2 cellular contexts compared by ENCODE assay signal in genomic region chr1:159163609-159164008, GRCh38.
TF ChIP-seq lines count a peak whose summit lies in the region.

No MANE protein-coding gene starts in this region.

TF ChIP-seq in IMR-90, 13 proteins besides CTCF, POLR2A, EP300 and RAD21:
- no peak for TF ChIP-seq USF2 (IDR thresholded peaks at IDR 0.05; ENCODE audit: low read depth, low read length)
- TF ChIP-seq CHD1 (IDR thresholded peaks at IDR 0.05; ENCODE audit: low read depth, low read length), result no peak
- TF ChIP-seq MAZ (IDR thresholded peaks at IDR 0.05; ENCODE audit: borderline replicate concordance, low read depth, low read length), result no peak
- TF ChIP-seq, protein P1, sequence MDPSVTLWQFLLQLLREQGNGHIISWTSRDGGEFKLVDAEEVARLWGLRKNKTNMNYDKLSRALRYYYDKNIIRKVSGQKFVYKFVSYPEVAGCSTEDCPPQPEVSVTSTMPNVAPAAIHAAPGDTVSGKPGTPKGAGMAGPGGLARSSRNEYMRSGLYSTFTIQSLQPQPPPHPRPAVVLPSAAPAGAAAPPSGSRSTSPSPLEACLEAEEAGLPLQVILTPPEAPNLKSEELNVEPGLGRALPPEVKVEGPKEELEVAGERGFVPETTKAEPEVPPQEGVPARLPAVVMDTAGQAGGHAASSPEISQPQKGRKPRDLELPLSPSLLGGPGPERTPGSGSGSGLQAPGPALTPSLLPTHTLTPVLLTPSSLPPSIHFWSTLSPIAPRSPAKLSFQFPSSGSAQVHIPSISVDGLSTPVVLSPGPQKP (IDR thresholded peaks at IDR 0.05; ENCODE audit: borderline replicate concordance, low read depth, low read length), result no peak
- no peak for TF ChIP-seq CEBPB (IDR thresholded peaks at IDR 0.05; ENCODE audit: low read depth, low read length)
- TF ChIP-seq FOS (IDR thresholded peaks at IDR 0.05; ENCODE audit: low read depth, low read length), result no peak
- no peak for TF ChIP-seq MXI1 (IDR thresholded peaks at IDR 0.05; ENCODE audit: borderline replicate concordance, low read depth, low read length)
- TF ChIP-seq MAFK (IDR thresholded peaks at IDR 0.05; ENCODE audit: low read depth, low read length), result no peak
- no peak for TF ChIP-seq RFX5 (IDR thresholded peaks at IDR 0.05; ENCODE audit: low read depth, low read length)
- TF ChIP-seq BHLHE40 (IDR thresholded peaks at IDR 0.05; ENCODE audit: low read depth, low read length), result no peak
- TF ChIP-seq RCOR1 (IDR thresholded peaks at IDR 0.05; ENCODE audit: insufficient replicate concordance, low read length), result no peak
- TF ChIP-seq NFE2L2 (IDR thresholded peaks at IDR 0.05; ENCODE audit: low read depth, low read length), result no peak
- no peak for TF ChIP-seq SMC3 (IDR thresholded peaks at IDR 0.05; ENCODE audit: low read depth, low read length)

TF ChIP-seq in WTC11, 78 proteins besides CTCF, POLR2A, EP300 and RAD21:
- TF ChIP-seq HMGA2 (CRISPR knock-in tag; IDR thresholded peaks at IDR 0.05), result no peak
- TF ChIP-seq PRRX2 (CRISPR knock-in tag; IDR thresholded peaks at IDR 0.05), result no peak
- no peak for TF ChIP-seq AR (CRISPR knock-in tag; IDR thresholded peaks at IDR 0.05)
- no peak for TF ChIP-seq USF2 (CRISPR knock-in tag; IDR thresholded peaks at IDR 0.05)
- no peak for TF ChIP-seq CBFB (CRISPR knock-in tag; IDR thresholded peaks at IDR 0.05; ENCODE audit: low read depth)
- TF ChIP-seq NFE2L1 (CRISPR knock-in tag; IDR thresholded peaks at IDR 0.05), result no peak
- TF ChIP-seq TEAD4 (CRISPR knock-in tag; IDR thresholded peaks at IDR 0.05), result no peak
- TF ChIP-seq FOXP4 (CRISPR knock-in tag; IDR thresholded peaks at IDR 0.05), result no peak
